Comparison of ENCODE assay signal across 21 cellular contexts in genomic region chr4:87557348-87557747, GRCh38. TPM values are rescaled to one million over a fixed set of nuclear protein-coding genes. Genes with fewer than 3 reads are reported as not detected.
DNase-seq lines count a peak whose midpoint lies in the region; ATAC-seq and TF ChIP-seq lines count a peak whose summit lies in the region.
"Had no signal": no experiment of that assay in that cellular context is flagged by ENCODE, and none has a peak within 500 bp of the region (broad histone marks: within the 10 kb centered on the region; RNA-seq: fewer than 3 reads in every experiment).

No MANE protein-coding gene starts in this region.

- DNase-seq in LNCaP clone FGC (ENCODE audit: low read depth) (peak; percentile 56), inferior parietal cortex (ENCODE audit: extremely low spot score) (no peak)
- no peak for DNase-seq in activated naive CD4-positive, alpha-beta T cell treated with anti-CD3 and anti-CD28 coated beads, Interleukin-2, amount 50 U/mL, for 72 hours (ENCODE audit: low spot score in 2 of 2)
- DNase-seq: AML-193, DMS79 treated with DMSO at 0.1 percent for 48 hours, GM23248, Kasumi-1, NCI-H1105 treated with DMSO at 0.1 percent for 48 hours, NCI-H1930, NCI-H82, PC-9, T1000 had no signal

- no peaks in the 10 kb centered on the region for H4K20me1 ChIP-seq in BLaER1 treated with 17β-estradiol and CSF1 and Interleukin-3, amounts not matched to agents 10 nM and 100 nM

- H3K27ac ChIP-seq in 22Rv1 (peak overlapping the region; percentile 41), VCaP (peak overlapping the region; percentile 21)
- H3K27ac ChIP-seq in BLaER1 treated with 17β-estradiol and CSF1 and Interleukin-3, amounts not matched to agents 10 nM and 100 nM, result no peak overlapping the region
- H3K27ac ChIP-seq: GM23248, PC-9, RWPE1 had no signal

- H3K36me3 Mint-ChIP-seq in activated naive CD4-positive, alpha-beta T cell treated with anti-CD3 and anti-CD28 coated beads, Interleukin-2, amount 50 U/mL, for 72 hours, result no peaks in the 10 kb centered on the region
- H3K36me3 Mint-ChIP-seq: IgD-negative memory B cell had no signal

- H3K36me3 ChIP-seq in BLaER1 treated with 17β-estradiol and CSF1 and Interleukin-3, amounts not matched to agents 10 nM and 100 nM, result no peaks in the 10 kb centered on the region

- H3K9me3 Mint-ChIP-seq in activated naive CD4-positive, alpha-beta T cell treated with anti-CD3 and anti-CD28 coated beads, Interleukin-2, amount 50 U/mL, for 72 hours, result no peaks in the 10 kb centered on the region
- H3K9me3 Mint-ChIP-seq: IgD-negative memory B cell had no signal

- ATAC-seq in activated naive CD4-positive, alpha-beta T cell treated with anti-CD3 and anti-CD28 coated beads, Interleukin-2, amount 50 U/mL, for 72 hours, result no peak
- ATAC-seq in GM18868 (IDR thresholded peaks at IDR 0.05; ENCODE audit: unreplicated experiment), result no peak
- ATAC-seq: HCT116 had no signal

- H3K9me3 ChIP-seq in BLaER1 treated with 17β-estradiol and CSF1 and Interleukin-3, amounts not matched to agents 10 nM and 100 nM (replicated peaks in 1 of 11), result peaks cover 0 to 9% (median 5%) of the 10 kb centered on the region in 11 experiments; a peak in 8 of 22 replicates

- peak overlapping the region in 8 of 11 experiments; percentile 26 to 74 (median 70); a peak in 15 of 22 replicates for H3K4me2 ChIP-seq in BLaER1 treated with 17β-estradiol and CSF1 and Interleukin-3, amounts not matched to agents 10 nM and 100 nM
- H3K4me2 ChIP-seq: PC-9 had no signal

- H3K27me3 ChIP-seq in BLaER1 treated with 17β-estradiol and CSF1 and Interleukin-3, amounts not matched to agents 10 nM and 100 nM, result no peaks in the 10 kb centered on the region

- peak overlapping the region in 1 of 10 experiments; percentile 5; a peak in 1 of 20 replicates for H3K4me3 ChIP-seq in BLaER1 treated with 17β-estradiol and CSF1 and Interleukin-3, amounts not matched to agents 10 nM and 100 nM
- no peak overlapping the region for H3K4me3 ChIP-seq in LNCaP clone FGC (ENCODE audit: low read depth, low read length)
- H3K4me3 ChIP-seq: GM23248, PC-9 had no signal

- TF ChIP-seq CTCF in 22Rv1 (IDR thresholded peaks at IDR 0.05), result no peak
- TF ChIP-seq CTCF in LNCaP clone FGC (IDR thresholded peaks at IDR 0.05; ENCODE audit: control insufficient read depth, extremely low read depth, insufficient read depth), result no peak
- TF ChIP-seq CTCF in VCaP (conservative IDR thresholded peaks at IDR 0.05), result no peak

- H3K27ac Mint-ChIP-seq in activated naive CD4-positive, alpha-beta T cell treated with anti-CD3 and anti-CD28 coated beads, Interleukin-2, amount 50 U/mL, for 72 hours, result no peak overlapping the region
- H3K27ac Mint-ChIP-seq: IgD-negative memory B cell had no signal

- H3K4me1 ChIP-seq in BLaER1 treated with 17β-estradiol and CSF1 and Interleukin-3, amounts not matched to agents 10 nM and 100 nM, result peaks cover 25 to 51% (median 40%) of the 10 kb centered on the region in 10 experiments

- H3K9ac ChIP-seq in BLaER1 treated with 17β-estradiol and CSF1 and Interleukin-3, amounts not matched to agents 10 nM and 100 nM, result no peak overlapping the region
- H3K9ac ChIP-seq: GM23248 had no signal

RNA-seq across cellular contexts. Expression of gene SPARCL1, which starts 28.2 kb away (rescaled TPM):
- not detected for total RNA-seq in activated naive CD4-positive, alpha-beta T cell treated with anti-CD3 and anti-CD28 coated beads, Interleukin-2, amount 50 U/mL, for 72 hours
- total RNA-seq: GM23248; NCI-H460; PC-9; T-helper 1 cell treated with Interleukin-12 subunit alpha and Interleukin-12 subunit beta and Interleukin-4 antibody, amounts not matched to agents 30 ng/mL and 1 ng/mL, for 36 hours had no signal

RNA-seq across cellular contexts. Expression of gene DSPP, which starts 51.0 kb away (rescaled TPM):
- total RNA-seq in activated naive CD4-positive, alpha-beta T cell treated with anti-CD3 and anti-CD28 coated beads, Interleukin-2, amount 50 U/mL, for 72 hours, result not detected
- total RNA-seq: GM23248; NCI-H460; PC-9; T-helper 1 cell treated with Interleukin-12 subunit alpha and Interleukin-12 subunit beta and Interleukin-4 antibody, amounts not matched to agents 30 ng/mL and 1 ng/mL, for 36 hours had no signal

Comparison
In these comparisons a context has a peak if more than half of its experiments do, and no peak if none do; other contexts are left out.
1. H3K27ac ChIP-seq: peak in 22Rv1 (single experiment) and VCaP (single experiment); none in BLaER1 treated with 17β-estradiol and CSF1 and Interleukin-3, amounts not matched to agents 10 nM and 100 nM (0 of 11).